ENCODE assay signal across 12 cellular contexts in genomic region chr10:29102636-29103035, GRCh38.
"Had no signal": no experiment of that assay in that cellular context is flagged by ENCODE, and none has a peak within 500 bp of the region (broad histone marks: within the 10 kb centered on the region; RNA-seq: fewer than 3 reads in every experiment).

No MANE protein-coding gene starts in this region.

- DNase-seq: activated CD4-positive, CD25-positive, alpha-beta regulatory T cell treated with anti-CD3 and anti-CD28 coated beads, Interleukin-2, amount 50 U/mL, for 72 hours; activated naive CD4-positive, alpha-beta T cell treated with anti-CD3 and anti-CD28 coated beads, Interleukin-2, amount 10 ng/mL, durations not matched to agents 7 days and 5 days; activated T-cell treated with anti-CD3 and anti-CD28 coated beads, Interleukin-2, amount 50 U/mL, for 1 hour; sigmoid colon; stimulated activated CD4-positive, alpha-beta T cell treated with anti-CD3 and anti-CD28 coated beads, Interleukin-1b, Interleukin-23, amount 100 ng/mL, for 48 hours; T-helper 9 cell had no signal

- H3K27ac Mint-ChIP-seq: activated naive CD4-positive, alpha-beta T cell treated with anti-CD3 and anti-CD28 coated beads, Interleukin-2, amount 10 ng/mL, durations not matched to agents 7 days and 5 days; natural killer cell treated with Interleukin-12 subunit alpha and Interleukin-12 subunit beta and Interleukin-15 and Interleukin-18, amount 100 ng/mL, for 72 hours had no signal

- H3K4me1 ChIP-seq: sigmoid colon, vagina had no signal

- H3K4me3 ChIP-seq: sigmoid colon, vagina had no signal

- H3K27ac ChIP-seq: sigmoid colon, vagina had no signal

- ATAC-seq: left lobe of liver had no signal

- FAIRE-seq: colon, endometrium, keratinocyte had no signal

- H3K4me3 Mint-ChIP-seq: activated naive CD4-positive, alpha-beta T cell treated with anti-CD3 and anti-CD28 coated beads, Interleukin-2, amount 10 ng/mL, durations not matched to agents 7 days and 5 days; natural killer cell treated with Interleukin-12 subunit alpha and Interleukin-12 subunit beta and Interleukin-15 and Interleukin-18, amount 100 ng/mL, for 72 hours had no signal

- H3K36me3 Mint-ChIP-seq: activated naive CD4-positive, alpha-beta T cell treated with anti-CD3 and anti-CD28 coated beads, Interleukin-2, amount 10 ng/mL, durations not matched to agents 7 days and 5 days; natural killer cell treated with Interleukin-12 subunit alpha and Interleukin-12 subunit beta and Interleukin-15 and Interleukin-18, amount 100 ng/mL, for 72 hours had no signal

- H3K27me3 ChIP-seq: sigmoid colon, vagina had no signal

- H3K9me3 ChIP-seq: vagina had no signal

- H3K36me3 ChIP-seq: sigmoid colon, vagina had no signal
